ENCODE assay signal across 25 cellular contexts in the genomic region with DNA sequence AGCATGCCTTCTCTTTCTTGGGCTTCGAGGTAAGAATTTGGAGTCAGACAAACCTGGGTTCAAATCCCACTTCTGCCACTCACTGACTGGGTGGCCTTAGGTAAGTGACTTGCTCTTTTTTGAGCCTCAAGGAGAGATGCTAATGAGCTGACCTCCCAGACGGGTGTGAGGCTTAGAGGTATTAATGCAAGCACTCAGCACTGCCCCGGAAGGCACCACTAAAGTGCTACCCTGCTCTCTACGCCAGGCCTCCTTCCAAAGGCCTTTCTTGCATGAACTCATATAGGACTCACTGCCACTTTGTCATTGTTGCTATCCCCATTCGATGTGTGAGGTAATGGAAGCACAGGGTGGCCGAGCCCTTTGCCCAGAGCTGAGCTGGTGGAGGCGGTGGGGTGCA. TPM values are rescaled to one million over a fixed set of nuclear protein-coding genes. Genes with fewer than 3 reads are reported as not detected.
DNase-seq lines count a peak whose midpoint lies in the region; ATAC-seq and TF ChIP-seq lines count a peak whose summit lies in the region.
"Had no signal": no experiment of that assay in that cellular context is flagged by ENCODE, and none has a peak within 500 bp of the region (broad histone marks: within the 10 kb centered on the region; RNA-seq: fewer than 3 reads in every experiment).

No MANE protein-coding gene starts in this region.

- H3K9me3 ChIP-seq in osteoblast (ENCODE audit: low read depth, low read length): no peaks in the 10 kb centered on the region
- H3K9me3 ChIP-seq: A549; BE2C; BLaER1 treated with 17β-estradiol and CSF1 and Interleukin-3, amounts not matched to agents 10 nM and 100 nM; HAP-1 had no signal

- no peak overlapping the region for H3K27ac ChIP-seq in mesendoderm (ENCODE audit: low read depth, low read length)
- no peak overlapping the region for H3K27ac ChIP-seq in osteoblast (ENCODE audit: low read depth, low read length)
- no peak overlapping the region for H3K27ac ChIP-seq in dorsolateral prefrontal cortex
- H3K27ac ChIP-seq: A549; BLaER1 treated with 17β-estradiol and CSF1 and Interleukin-3, amounts not matched to agents 10 nM and 100 nM had no signal

- H3K4me1 ChIP-seq in mesendoderm (ENCODE audit: control insufficient read depth, low read depth, low read length) (peaks cover 17% of the 10 kb centered on the region), osteoblast (ENCODE audit: insufficient read depth, low read length) (peaks cover 13% of the 10 kb centered on the region)
- H3K4me1 ChIP-seq: A549, HAP-1 had no signal

- no peak overlapping the region for H3K23ac ChIP-seq in mesendoderm (ENCODE audit: low read length)

- H4K20me1 ChIP-seq in osteoblast (ENCODE audit: insufficient read depth, low read length): no peaks in the 10 kb centered on the region

- no peak overlapping the region for H3K9ac ChIP-seq in mesendoderm (ENCODE audit: low read length)
- H3K9ac ChIP-seq: BLaER1 treated with 17β-estradiol and CSF1 and Interleukin-3, amounts not matched to agents 10 nM and 100 nM had no signal

- H3K4me3 ChIP-seq in mesendoderm (ENCODE audit: low read length) (no peak overlapping the region), osteoblast (ENCODE audit: insufficient read depth, low read length) (no peak overlapping the region), dorsolateral prefrontal cortex (no peak overlapping the region)
- H3K4me3 ChIP-seq: A549; BLaER1 treated with 17β-estradiol and CSF1 and Interleukin-3, amounts not matched to agents 10 nM and 100 nM; GM23338; HAP-1 had no signal

- H4K8ac ChIP-seq in mesendoderm (ENCODE audit: low read depth, low read length): no peak overlapping the region

- ATAC-seq in left ventricle myocardium superior (no peak), left cardiac atrium (no peak)
- ATAC-seq: A549, GM23338 had no signal

- H2BK15ac ChIP-seq in mesendoderm (replicated peaks; ENCODE audit: low read depth): no peak overlapping the region

- H4K5ac ChIP-seq in mesendoderm (ENCODE audit: low read length): no peak overlapping the region

- H3K36me3 ChIP-seq in mesendoderm (ENCODE audit: control insufficient read depth, insufficient read depth, low read length): no peaks in the 10 kb centered on the region
- no peaks in the 10 kb centered on the region for H3K36me3 ChIP-seq in osteoblast (ENCODE audit: insufficient read depth, low read length)
- H3K36me3 ChIP-seq: BE2C; BLaER1 treated with 17β-estradiol and CSF1 and Interleukin-3, amounts not matched to agents 10 nM and 100 nM; HAP-1 had no signal

- H2BK5ac ChIP-seq in mesendoderm (ENCODE audit: low read length): no peak overlapping the region

- H2BK120ac ChIP-seq in mesendoderm (ENCODE audit: low read depth, low read length): no peak overlapping the region

- no peak for TF ChIP-seq CTCF in osteoblast (IDR thresholded peaks at IDR 0.05; ENCODE audit: extremely low read depth, low read depth, low read length)
- no peak for TF ChIP-seq CTCF in dorsolateral prefrontal cortex (IDR thresholded peaks at IDR 0.05 in 54 of 56, conservative IDR thresholded peaks at IDR 0.05 in 2 of 56; ENCODE audit: low read depth in 1 of 56, partially characterized antibody in 56 of 56)

- no peaks in the 10 kb centered on the region for H3K79me1 ChIP-seq in mesendoderm (ENCODE audit: low read length)

- DNase-seq in left ventricle myocardium superior (peak; percentile 9), left cardiac atrium (no peak), mesendoderm (no peak), osteoblast (ENCODE audit: insufficient read length, low spot score, missing footprints) (peak; percentile 39), dorsolateral prefrontal cortex (no peak), OCI-M1 (lab: John Stamatoyannopoulos, UW) (no peak)
- DNase-seq: 8988T; ACHN; AML-193; BE2C; Calu3; CD4-positive, alpha-beta T cell; COR-L47; DMS53; DMS79 treated with DMSO at 0.1 percent for 48 hours; GF-D8; HFFc6 had no signal

- no CpG with 5 or more reads among the region's 7 CpGs for WGBS in mesendoderm (ENCODE audit: extremely low coverage, insufficient coverage, low lambda C conversion rate)

- H3K4ac ChIP-seq in mesendoderm (ENCODE audit: low read depth, low read length): no peak overlapping the region

- peak overlapping the region; percentile 28 for H3K56ac ChIP-seq in mesendoderm (ENCODE audit: low read length)

- peak overlapping the region; percentile 55 for H2AK5ac ChIP-seq in mesendoderm (ENCODE audit: low read length)

- H3K79me2 ChIP-seq in mesendoderm (ENCODE audit: control insufficient read depth, insufficient read depth, low read length): no peaks in the 10 kb centered on the region
- H3K79me2 ChIP-seq in osteoblast (ENCODE audit: insufficient read depth, low read length): no peaks in the 10 kb centered on the region

- no peak overlapping the region for H2AFZ ChIP-seq in osteoblast (ENCODE audit: low read length)
- H2AFZ ChIP-seq: GM23338 had no signal

- H3K4me2 ChIP-seq in mesendoderm (ENCODE audit: low read length) (no peak overlapping the region), osteoblast (ENCODE audit: insufficient read depth, low read length) (no peak overlapping the region)
- H3K4me2 ChIP-seq: A549, GM23338 had no signal

- no peak overlapping the region for H3K18ac ChIP-seq in mesendoderm (ENCODE audit: low read length)

- intact Hi-C loops in left ventricle myocardium superior (cut with micrococcal nuclease): no loop called here
- intact Hi-C loops in left cardiac atrium (cut with DNase I): loop anchor here in 1 of 2 donors (10.0 kb wide), 1 partner anchor 166 kb away; no protein-coding TSS in a partner anchor
- intact Hi-C loops in dorsolateral prefrontal cortex (cut with DNase I): no loop called here

- H3K27me3 ChIP-seq in mesendoderm (ENCODE audit: insufficient read depth, low read length, poor library complexity) (no peaks in the 10 kb centered on the region), osteoblast (ENCODE audit: insufficient read depth, low read length) (peaks cover 2% of the 10 kb centered on the region), dorsolateral prefrontal cortex (peaks cover 0 to 15% (median 0%) of the 10 kb centered on the region in 45 donors)
- H3K27me3 ChIP-seq: BE2C had no signal

RNA-seq across cellular contexts. Expression of gene MLN, which starts 55.0 kb away (rescaled TPM):
- total RNA-seq in left ventricle myocardium superior: not detected
- total RNA-seq in left cardiac atrium: not detected
- polyA plus RNA-seq in mesendoderm (2013, experiment 1 of 2): not detected
- not detected for polyA plus RNA-seq in mesendoderm (2013, experiment 2 of 2)
- not detected in 2 replicates for total RNA-seq in osteoblast
- not detected for total RNA-seq in dorsolateral prefrontal cortex
- total RNA-seq: Calu3; CD4-positive, alpha-beta T cell; Daoy; G401; GM23338; H4; HFFc6 had no signal
- polyA plus RNA-seq: A549, CD14-positive monocyte, GM23338 had no signal

Comparison
In these comparisons a context has a peak if more than half of its experiments do, and no peak if none do; other contexts are left out.
1. DNase-seq: peak in left ventricle myocardium superior (single experiment) and osteoblast (single experiment); none in left cardiac atrium (single experiment), mesendoderm (single experiment), dorsolateral prefrontal cortex (0 of 10) and OCI-M1 (single experiment).